In the genomic region with DNA sequence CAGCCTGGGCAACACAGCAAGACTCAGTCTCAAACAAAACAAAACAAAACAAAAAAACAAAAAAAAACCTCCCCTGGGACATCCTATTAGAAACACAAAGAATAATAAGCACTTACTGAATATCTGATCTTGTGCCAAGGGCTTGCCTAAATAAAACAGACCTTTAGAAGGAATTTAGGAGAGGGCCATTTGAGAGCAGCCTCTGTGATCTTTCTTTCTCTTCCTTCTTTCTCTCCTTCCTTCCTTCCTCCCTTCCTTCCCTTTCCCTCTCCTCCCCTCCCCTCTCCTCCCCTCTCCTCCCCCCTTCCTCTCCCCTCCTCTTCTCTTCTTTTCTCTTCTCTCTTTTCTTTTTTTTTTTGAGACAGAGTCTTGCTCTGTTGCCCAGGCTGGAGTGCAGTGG, we compare ENCODE assay signal across 12 cellular contexts.
"Had no signal": no experiment of that assay in that cellular context is flagged by ENCODE, and none has a peak within 500 bp of the region (broad histone marks: within the 10 kb centered on the region; RNA-seq: fewer than 3 reads in every experiment).

No MANE protein-coding gene starts in this region.

- ATAC-seq: heart right ventricle had no signal

- DNase-seq: activated B cell treated with CpG ODN at 0.5 μM for 24 hours; activated CD4-positive, alpha-beta T cell treated with anti-CD3 and anti-CD28 coated beads, Interleukin-2, amount 50 U/mL, for 1 hour; colonic mucosa; effector CD4-positive, alpha-beta T cell; gastrocnemius medialis; heart right ventricle; left ventricle myocardium inferior; ovary; SK-N-SH; stimulated activated CD4-positive, alpha-beta T cell treated with anti-CD3 and anti-CD28 coated beads, Interleukin-4, amount 100 ng/mL, for 4 hours had no signal

- H3K4me3 Mint-ChIP-seq: activated B cell treated with CpG ODN at 0.5 μM for 24 hours, memory B cell, neural crest cell had no signal

- H3K4me1 Mint-ChIP-seq: neural crest cell had no signal

- H3K27ac Mint-ChIP-seq: activated B cell treated with CpG ODN at 0.5 μM for 24 hours, memory B cell had no signal

- H3K9me3 Mint-ChIP-seq: activated B cell treated with CpG ODN at 0.5 μM for 24 hours, memory B cell, neural crest cell had no signal

- H3K27me3 Mint-ChIP-seq: activated B cell treated with CpG ODN at 0.5 μM for 24 hours, memory B cell had no signal
